ENCODE assay signal across 8 cellular contexts in the genomic region with DNA sequence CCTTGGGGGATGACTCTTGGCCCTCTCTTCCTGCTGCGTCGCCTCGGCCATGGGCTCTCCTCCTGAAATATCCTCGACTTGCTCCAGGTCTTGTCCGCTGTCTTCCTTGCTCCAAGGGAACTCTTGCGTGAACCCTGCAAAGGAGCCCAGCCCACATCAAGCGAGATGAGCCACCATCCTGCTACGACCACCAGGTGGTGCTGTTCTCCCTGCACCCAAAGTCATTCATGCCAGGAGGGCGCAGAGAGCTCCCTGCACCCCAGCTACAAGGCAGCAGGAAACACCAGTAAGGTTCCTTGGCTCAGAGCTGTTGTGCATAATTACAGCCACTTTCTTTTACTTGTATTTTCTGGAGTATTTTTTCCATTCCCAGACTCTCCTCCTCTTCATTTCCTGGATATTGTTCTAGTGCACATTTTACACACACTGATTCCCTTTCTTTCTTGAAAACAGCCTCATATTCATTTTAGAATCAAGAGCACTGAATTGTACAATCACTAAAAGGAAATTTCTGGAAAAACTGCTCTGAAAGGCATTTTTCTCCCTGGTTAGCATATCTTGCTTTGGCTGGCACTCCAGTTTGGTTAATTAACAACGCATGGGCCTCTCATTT.
DNase-seq lines count a peak whose midpoint lies in the region; ATAC-seq, FAIRE-seq and TF ChIP-seq lines count a peak whose summit lies in the region.

No MANE protein-coding gene starts in this region.

- H3K4me3 ChIP-seq in brain microvascular endothelial cell (ENCODE audit: low read depth, low read length) (no peak overlapping the region), keratinocyte (ENCODE audit: control insufficient read depth in 2 of 3, extremely low read depth in 1 of 3, insufficient read depth in 2 of 3, low read depth in 1 of 3, low read length in 3 of 3) (no peak overlapping the region)

- ATAC-seq in activated CD4-positive, alpha-beta T cell treated with anti-CD3 and anti-CD28 coated beads for 36 hours, result peak; percentile 53
- peak; percentile 97 for ATAC-seq in GM21825 (IDR thresholded peaks at IDR 0.05; ENCODE audit: unreplicated experiment)

- in situ Hi-C loops in KBM-7 (cut with MboI; ENCODE audit: low pct_unique_long_range_greater_than_20kb, low sequenced_read_pairs), result loop anchor here (25.0 kb wide), 1 partner anchor 703 kb away; a partner anchor contains a TSS
- in situ Hi-C loops in brain microvascular endothelial cell (cut with HindIII; ENCODE audit: low pct_ligation_motif_present, low sequenced_read_pairs), result no loop called here

- no peak overlapping the region for H3K27ac Mint-ChIP-seq in activated CD4-positive, alpha-beta T cell treated with anti-CD3 and anti-CD28 coated beads for 36 hours

- no peaks in the 10 kb centered on the region for H3K36me3 Mint-ChIP-seq in activated CD4-positive, alpha-beta T cell treated with anti-CD3 and anti-CD28 coated beads for 36 hours (ENCODE audit: low read depth)

- H3K9me3 Mint-ChIP-seq in activated CD4-positive, alpha-beta T cell treated with anti-CD3 and anti-CD28 coated beads for 36 hours (ENCODE audit: low read depth), result no peaks in the 10 kb centered on the region

- no peaks in the 10 kb centered on the region for H4K20me1 ChIP-seq in keratinocyte (ENCODE audit: control insufficient read depth, extremely low read depth, insufficient read depth, low read length)

- CTCF ChIA-PET in activated CD4-positive, alpha-beta T cell treated with anti-CD3 and anti-CD28 coated beads for 36 hours (lab: Charles Lee), result interaction anchor here (0.6 to 1.9 kb wide), 9 partner anchors 9 to 700 kb away, joined by 3 to 10 read pairs (median 3); no protein-coding TSS in a partner anchor

- no peak overlapping the region for H3K9ac ChIP-seq in keratinocyte (ENCODE audit: control insufficient read depth, extremely low read depth, insufficient read depth, low read length)

- TF ChIP-seq CTCF in brain microvascular endothelial cell (IDR thresholded peaks at IDR 0.05; ENCODE audit: low read depth, low read length, missing control alignments) (peak; percentile 88), keratinocyte (optimal IDR thresholded peaks at IDR 0.05 in 1 of 3, IDR thresholded peaks at IDR 0.05 in 1 of 3, conservative IDR thresholded peaks at IDR 0.05 in 1 of 3; ENCODE audit: extremely low read depth in 1 of 3, insufficient read depth in 2 of 3, low read length in 3 of 3) (peak; percentile 75 to 92 (median 87))

- H3K4me2 ChIP-seq in keratinocyte (ENCODE audit: control insufficient read depth, extremely low read depth, insufficient read depth, low read depth, low read length), result no peak overlapping the region

- H3K9me1 ChIP-seq in keratinocyte (ENCODE audit: control insufficient read depth, extremely low read depth, insufficient read depth, low read length), result no peaks in the 10 kb centered on the region

- H3K36me3 ChIP-seq in brain microvascular endothelial cell (replicated peaks), result no peaks in the 10 kb centered on the region
- no peaks in the 10 kb centered on the region for H3K36me3 ChIP-seq in keratinocyte (ENCODE audit: control insufficient read depth in 2 of 2, extremely low read depth in 1 of 2, insufficient read depth in 2 of 2, low read length in 2 of 2)

- no peaks in the 10 kb centered on the region for H3K4me1 ChIP-seq in keratinocyte (ENCODE audit: control insufficient read depth, extremely low read depth, insufficient read depth, low read length)

- DNase-seq in activated CD4-positive, alpha-beta T cell treated with anti-CD3 and anti-CD28 coated beads for 36 hours, result peak; percentile 69
- DNase-seq in activated CD4-positive, alpha-beta T cell treated with anti-CD3 and anti-CD28 coated beads for 1 hour, result no peak
- DNase-seq in KBM-7 (peak; percentile 79), RPMI7951 (ENCODE audit: low read depth) (peak; percentile 18), brain microvascular endothelial cell (peak; percentile 48), keratinocyte (ENCODE audit: low read depth, low spot score) (peak; percentile 7)
- peak; percentile 13 for DNase-seq in stimulated activated CD8-positive, alpha-beta memory T cell treated with anti-CD3 and anti-CD28 coated beads, Interleukin-15, amount 100 ng/mL, for 1 hour (ENCODE audit: low read depth)

- FAIRE-seq in keratinocyte (lab: Jason Lieb, UNC), result no peak

- no peak overlapping the region for H3K4me3 Mint-ChIP-seq in activated CD4-positive, alpha-beta T cell treated with anti-CD3 and anti-CD28 coated beads for 36 hours

- POLR2A ChIA-PET in activated CD4-positive, alpha-beta T cell treated with anti-CD3 and anti-CD28 coated beads for 36 hours (lab: Charles Lee), result no interaction called here

- H3K79me2 ChIP-seq in keratinocyte (ENCODE audit: control insufficient read depth, insufficient read depth, low read length), result no peaks in the 10 kb centered on the region

- H3K27me3 ChIP-seq in brain microvascular endothelial cell (replicated peaks), result no peaks in the 10 kb centered on the region
- H3K27me3 ChIP-seq in keratinocyte (ENCODE audit: control insufficient read depth, extremely low read depth, insufficient read depth, low read length), result no peaks in the 10 kb centered on the region

- no peak overlapping the region for H2AFZ ChIP-seq in keratinocyte (ENCODE audit: control insufficient read depth, low read length)

- intact Hi-C loops in activated CD4-positive, alpha-beta T cell treated with anti-CD3 and anti-CD28 coated beads for 36 hours (cut with DNase I, micrococcal nuclease), result loop anchor here (1.0 to 5.0 kb wide), 4 partner anchors 28 to 701 kb away; no protein-coding TSS in a partner anchor

- H3K9me3 ChIP-seq in keratinocyte (ENCODE audit: control insufficient read depth, low read depth, low read length), result no peaks in the 10 kb centered on the region

- H3K27me3 Mint-ChIP-seq in activated CD4-positive, alpha-beta T cell treated with anti-CD3 and anti-CD28 coated beads for 36 hours, result peaks cover 7% of the 10 kb centered on the region

- H3K27ac ChIP-seq in brain microvascular endothelial cell (no peak overlapping the region), keratinocyte (ENCODE audit: control insufficient read depth, insufficient read depth, low read length) (no peak overlapping the region)

- no peaks in the 10 kb centered on the region for H3K4me1 Mint-ChIP-seq in activated CD4-positive, alpha-beta T cell treated with anti-CD3 and anti-CD28 coated beads for 36 hours

- dilution Hi-C loops in keratinocyte (cut with MboI; ENCODE audit: extremely low pct_ligation_motif_present, low sequenced_read_pairs), result no loop called here
